ENCODE assay signal across 9 cellular contexts in the genomic region with DNA sequence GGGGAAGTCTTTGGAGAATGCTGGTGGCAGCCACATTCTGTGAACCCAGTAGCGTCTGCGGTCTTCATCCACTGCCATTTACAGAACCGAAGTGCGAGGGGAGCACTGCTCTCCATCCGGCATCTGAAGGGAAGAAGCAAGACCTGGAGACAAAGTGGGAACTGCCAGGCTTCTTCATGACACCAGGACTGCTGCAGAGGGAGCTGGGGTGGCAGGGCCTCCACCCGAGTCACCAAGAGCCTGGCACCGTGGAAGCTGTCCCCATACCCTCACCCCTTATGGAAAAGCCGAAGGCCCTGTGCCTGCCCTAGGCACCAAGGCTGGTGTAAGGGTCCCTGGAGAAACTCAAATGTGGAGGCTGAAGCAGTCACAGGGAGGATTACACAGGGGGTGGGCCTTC.
"Had no signal": no experiment of that assay in that cellular context is flagged by ENCODE, and none has a peak within 500 bp of the region (broad histone marks: within the 10 kb centered on the region; RNA-seq: fewer than 3 reads in every experiment).

No MANE protein-coding gene starts in this region.

- DNase-seq: activated CD4-positive, alpha-beta T cell treated with anti-CD3 and anti-CD28 coated beads, Interleukin-2, amount 50 U/mL, for 48 hours; foreskin melanocyte; nephron progenitor cell; stimulated activated CD4-positive, alpha-beta T cell treated with anti-CD3 and anti-CD28 coated beads, Interleukin-4, amount 100 ng/mL, for 24 hours; thyroid gland; uterus had no signal

- H3K9me3 Mint-ChIP-seq: activated naive CD4-positive, alpha-beta T cell treated with anti-CD3 and anti-CD28 coated beads, Interleukin-2, amount 50 U/mL, for 72 hours; nephron progenitor cell had no signal

- H3K4me1 Mint-ChIP-seq: nephron progenitor cell had no signal

- H3K27ac ChIP-seq: ascending aorta, heart left ventricle, thyroid gland, uterus had no signal

- H3K27ac Mint-ChIP-seq: activated naive CD4-positive, alpha-beta T cell treated with anti-CD3 and anti-CD28 coated beads, Interleukin-2, amount 50 U/mL, for 72 hours; nephron progenitor cell had no signal

- H3K4me3 Mint-ChIP-seq: nephron progenitor cell had no signal

- H3K4me3 ChIP-seq: thyroid gland, uterus had no signal

- H3K36me3 Mint-ChIP-seq: activated naive CD4-positive, alpha-beta T cell treated with anti-CD3 and anti-CD28 coated beads, Interleukin-2, amount 50 U/mL, for 72 hours had no signal

- H3K36me3 ChIP-seq: ascending aorta, heart left ventricle, thyroid gland, uterus had no signal

- H3K27me3 ChIP-seq: ascending aorta, thyroid gland had no signal

- H3K9me3 ChIP-seq: ascending aorta, heart left ventricle, thyroid gland, uterus had no signal
